Comparison of ENCODE assay signal across 26 cellular contexts in genomic region chr2:71528221-71528620, GRCh38.
"Had no signal": no experiment of that assay in that cellular context is flagged by ENCODE, and none has a peak within 500 bp of the region (broad histone marks: within the 10 kb centered on the region; RNA-seq: fewer than 3 reads in every experiment).

No MANE protein-coding gene starts in this region.

- H3K9me3 ChIP-seq: colonic mucosa, heart left ventricle, pancreas, psoas muscle, spleen, vagina had no signal

- H3K4me1 ChIP-seq: colonic mucosa, pancreas, vagina had no signal

- DNase-seq: activated CD4-positive, alpha-beta T cell treated with anti-CD3 and anti-CD28 coated beads for 48 hours; activated CD4-positive, alpha-beta T cell treated with anti-CD3 and anti-CD28 coated beads, Interleukin-2, amount 50 U/mL, for 48 hours; activated CD8-positive, alpha-beta memory T cell treated with anti-CD3 and anti-CD28 coated beads for 24 hours; activated gamma-delta T cell; activated naive CD4-positive, alpha-beta T cell treated with anti-CD3 and anti-CD28 coated beads, Interleukin-2, amount 10 ng/mL, durations not matched to agents 7 days and 5 days; amygdala; colonic mucosa; effector CD8-positive, alpha-beta T cell; foreskin fibroblast; heart left ventricle; hypothalamus; immature natural killer cell; midbrain; naive thymus-derived CD8-positive, alpha-beta T cell; nucleus accumbens; psoas muscle; spleen; stimulated activated naive CD4-positive, alpha-beta T cell treated with Interleukin-2 at 50 U/mL for 16 hours; substantia nigra; T-helper 9 cell had no signal

- H3K9me3 Mint-ChIP-seq: activated naive CD4-positive, alpha-beta T cell treated with anti-CD3 and anti-CD28 coated beads, Interleukin-2, amount 10 ng/mL, durations not matched to agents 7 days and 5 days; immature natural killer cell; naive thymus-derived CD8-positive, alpha-beta T cell; neural crest cell; type B pancreatic cell had no signal

- H3K4me3 Mint-ChIP-seq: activated naive CD4-positive, alpha-beta T cell treated with anti-CD3 and anti-CD28 coated beads, Interleukin-2, amount 10 ng/mL, durations not matched to agents 7 days and 5 days; immature natural killer cell; naive thymus-derived CD8-positive, alpha-beta T cell; neural crest cell; type B pancreatic cell had no signal

- ATAC-seq: activated CD4-positive, CD25-positive, alpha-beta regulatory T cell treated with anti-CD3 and anti-CD28 coated beads, Interleukin-2, amount 50 U/mL, for 24 hours; esophagus mucosa; heart left ventricle; naive thymus-derived CD8-positive, alpha-beta T cell; pancreas; psoas muscle had no signal

- H3K27ac Mint-ChIP-seq: activated naive CD4-positive, alpha-beta T cell treated with anti-CD3 and anti-CD28 coated beads, Interleukin-2, amount 10 ng/mL, durations not matched to agents 7 days and 5 days; immature natural killer cell; naive thymus-derived CD8-positive, alpha-beta T cell; type B pancreatic cell had no signal

- H3K4me1 Mint-ChIP-seq: activated naive CD4-positive, alpha-beta T cell treated with anti-CD3 and anti-CD28 coated beads, Interleukin-2, amount 10 ng/mL, durations not matched to agents 7 days and 5 days; immature natural killer cell; naive thymus-derived CD8-positive, alpha-beta T cell; neural crest cell had no signal

- H3K36me3 Mint-ChIP-seq: activated naive CD4-positive, alpha-beta T cell treated with anti-CD3 and anti-CD28 coated beads, Interleukin-2, amount 10 ng/mL, durations not matched to agents 7 days and 5 days; immature natural killer cell; type B pancreatic cell had no signal

- H3K36me3 ChIP-seq: colonic mucosa, pancreas, vagina had no signal

- H3K4me3 ChIP-seq: colonic mucosa, heart left ventricle, pancreas, psoas muscle, spleen, vagina had no signal
